Comparison of ENCODE assay signal across 11 cellular contexts in the genomic region with DNA sequence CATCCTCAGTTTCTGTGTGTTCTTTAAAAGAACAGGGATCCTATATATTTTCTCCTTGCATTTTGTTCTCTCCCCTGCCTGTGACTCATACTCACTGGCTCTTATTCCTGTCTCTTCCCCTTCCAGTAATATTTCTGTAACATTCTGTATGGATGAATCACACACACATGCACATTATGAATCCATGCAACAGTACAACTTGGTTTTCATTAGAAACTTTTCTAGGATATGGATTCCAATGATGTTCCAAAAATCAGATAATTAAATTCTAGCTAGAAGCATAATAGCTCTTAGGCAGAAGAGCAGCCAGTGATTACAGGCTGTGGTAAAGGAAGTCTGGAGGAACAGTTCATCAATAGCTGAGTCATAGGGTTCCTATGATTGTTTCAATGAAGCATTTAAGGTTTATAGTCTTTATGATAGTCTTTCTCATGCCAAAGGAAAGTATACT.
DNase-seq lines count a peak whose midpoint lies in the region; ATAC-seq, FAIRE-seq and TF ChIP-seq lines count a peak whose summit lies in the region.
"Had no signal": no experiment of that assay in that cellular context is flagged by ENCODE, and none has a peak within 500 bp of the region (broad histone marks: within the 10 kb centered on the region; RNA-seq: fewer than 3 reads in every experiment).

No MANE protein-coding gene starts in this region.

- H3K27me3 ChIP-seq in BE2C (no peaks in the 10 kb centered on the region), pancreas (no peaks in the 10 kb centered on the region)
- H3K27me3 ChIP-seq: Peyer's patch, right lobe of liver had no signal

- no peak overlapping the region for H3K4me3 Mint-ChIP-seq in activated T-cell treated with anti-CD3 and anti-CD28 coated beads, Interleukin-2, amount 50 U/mL, for 4 hours

- DNase-seq in BE2C = peak; percentile 11
- peak; percentile 93 for DNase-seq in RPMI7951 (ENCODE audit: low read depth)
- DNase-seq in pancreas = no peak
- no peak for DNase-seq in globus pallidus (ENCODE audit: low spot score)
- no peak for DNase-seq in GM13976 (ENCODE audit: low spot score)
- DNase-seq in activated T-cell treated with anti-CD3 and anti-CD28 coated beads, Interleukin-2, amount 50 U/mL, for 4 hours = no peak
- no peak for DNase-seq in HK-2 (ENCODE audit: unreplicated experiment)
- DNase-seq: activated CD8-positive, alpha-beta memory T cell treated with anti-CD3 and anti-CD28 coated beads, Interleukin-2, amount 50 U/mL, for 48 hours; Peyer's patch; right lobe of liver had no signal

- H3K9me3 ChIP-seq in BE2C (no peaks in the 10 kb centered on the region), pancreas (no peaks in the 10 kb centered on the region)
- H3K9me3 ChIP-seq: Peyer's patch, right lobe of liver had no signal

- in situ Hi-C loops in GM13976 (cut with MboI; ENCODE audit: low sequenced_read_pairs, unreplicated experiment) = no loop called here

- H3K36me3 ChIP-seq in BE2C = no peaks in the 10 kb centered on the region
- H3K36me3 ChIP-seq in pancreas = no peaks in the 10 kb centered on the region
- H3K36me3 ChIP-seq: Peyer's patch, right lobe of liver had no signal

- peak; percentile 88 for ATAC-seq in esophagus mucosa
- peak in 3 of 4 donors; percentile 41 to 84 (median 82) for ATAC-seq in pancreas
- no peak for ATAC-seq in activated T-cell treated with anti-CD3 and anti-CD28 coated beads, Interleukin-2, amount 50 U/mL, for 4 hours

- intact Hi-C loops in pancreas (cut with DNase I) = no loop called here

- H3K4me1 Mint-ChIP-seq in activated T-cell treated with anti-CD3 and anti-CD28 coated beads, Interleukin-2, amount 50 U/mL, for 4 hours (ENCODE audit: low read depth) = no peaks in the 10 kb centered on the region

- H3K4me3 ChIP-seq in BE2C (ENCODE audit: low read depth, low read length) = no peak overlapping the region
- H3K4me3 ChIP-seq in pancreas = no peak overlapping the region
- H3K4me3 ChIP-seq: Peyer's patch, right lobe of liver had no signal

- peak overlapping the region in 2 of 4 donors; percentile 12 to 29 for H3K27ac ChIP-seq in pancreas
- H3K27ac ChIP-seq: right lobe of liver had no signal

- H3K27me3 Mint-ChIP-seq in activated T-cell treated with anti-CD3 and anti-CD28 coated beads, Interleukin-2, amount 50 U/mL, for 4 hours (ENCODE audit: low read depth) = no peaks in the 10 kb centered on the region

- no peak for TF ChIP-seq CTCF in BE2C (IDR thresholded peaks at IDR 0.05; ENCODE audit: low read depth, low read length)
- TF ChIP-seq CTCF in pancreas (IDR thresholded peaks at IDR 0.05) = no peak
- no peak for TF ChIP-seq CTCF in GM13976 (IDR thresholded peaks at IDR 0.05; ENCODE audit: borderline replicate concordance, control extremely low read depth, extremely low read depth, insufficient read depth, missing control alignments)

- no peaks in the 10 kb centered on the region for H3K9me3 Mint-ChIP-seq in activated T-cell treated with anti-CD3 and anti-CD28 coated beads, Interleukin-2, amount 50 U/mL, for 4 hours

- H3K36me3 Mint-ChIP-seq in activated T-cell treated with anti-CD3 and anti-CD28 coated beads, Interleukin-2, amount 50 U/mL, for 4 hours (ENCODE audit: insufficient read depth) = no peaks in the 10 kb centered on the region

- FAIRE-seq in pancreas (lab: Jason Lieb, UNC) = no peak

- H3K4me1 ChIP-seq in BE2C (peaks cover 4% of the 10 kb centered on the region; the same call in 1 of the 2 replicates), pancreas (no peaks in the 10 kb centered on the region)
- H3K4me1 ChIP-seq: Peyer's patch, right lobe of liver had no signal

Comparison
In these comparisons a context has a peak if more than half of its experiments do, and no peak if none do; other contexts are left out.
1. DNase-seq: peak in BE2C (single experiment) and RPMI7951 (single experiment); none in pancreas (0 of 6), globus pallidus (single experiment), GM13976 (single experiment), activated T-cell treated with anti-CD3 and anti-CD28 coated beads, Interleukin-2, amount 50 U/mL, for 4 hours (single experiment) and HK-2 (single experiment).
2. ATAC-seq: peak in esophagus mucosa (single experiment) and pancreas (3 of 4); none in activated T-cell treated with anti-CD3 and anti-CD28 coated beads, Interleukin-2, amount 50 U/mL, for 4 hours (0 of 2).